8 cellular contexts compared by ENCODE assay signal in genomic region chr1:228085287-228085926, GRCh38. TPM values are rescaled to one million over a fixed set of nuclear protein-coding genes. Genes with fewer than 3 reads are reported as not detected.
DNase-seq lines count a peak whose midpoint lies in the region; ATAC-seq, FAIRE-seq and TF ChIP-seq lines count a peak whose summit lies in the region.

No MANE protein-coding gene starts in this region.

- H3K9me3 ChIP-seq in iPS-20b (ENCODE audit: insufficient read depth, low read depth, low read length) = no peaks in the 10 kb centered on the region
- H3K9me3 ChIP-seq in subcutaneous abdominal adipose tissue (ENCODE audit: control insufficient read depth in 5 of 5, low read length in 5 of 5) = no peaks in the 10 kb centered on the region

- H3K4me3 ChIP-seq in iPS-20b (ENCODE audit: low read length) (no peak overlapping the region; the same call in 1 of the 2 replicates), subcutaneous abdominal adipose tissue (ENCODE audit: low read depth in 1 of 5, low read length in 5 of 5) (peak overlapping the region; percentile 20 to 100 (median 92))

- FAIRE-seq in GM12892 (lab: Jason Lieb, UNC) = no peak

- H3K36me3 Mint-ChIP-seq in activated T-cell treated with anti-CD3 and anti-CD28 coated beads, Interleukin-2, amount 50 U/mL, for 4 hours (ENCODE audit: insufficient read depth) = peaks cover 31% of the 10 kb centered on the region
- H3K36me3 Mint-ChIP-seq in activated naive CD4-positive, alpha-beta T cell treated with anti-CD3 and anti-CD28 coated beads, Interleukin-2, amount 50 U/mL, for 72 hours = peaks cover 25 to 34% of the 10 kb centered on the region in 2 donors

- H3K27ac Mint-ChIP-seq in activated naive CD4-positive, alpha-beta T cell treated with anti-CD3 and anti-CD28 coated beads, Interleukin-2, amount 50 U/mL, for 72 hours = peak overlapping the region; percentile 86 to 97

- DNase-seq in activated T-cell treated with anti-CD3 and anti-CD28 coated beads, Interleukin-2, amount 50 U/mL, for 4 hours = no peak
- no peak for DNase-seq in activated T-cell treated with anti-CD3 and anti-CD28 coated beads, Interleukin-2, amount 50 U/mL, for 48 hours
- DNase-seq in activated naive CD4-positive, alpha-beta T cell treated with anti-CD3 and anti-CD28 coated beads, Interleukin-2, amount 50 U/mL, for 72 hours (ENCODE audit: low spot score in 2 of 2) = no peak
- DNase-seq in SHP77 (lab: John Stamatoyannopoulos, UW) (no peak), GM12892 (ENCODE audit: insufficient read length) (no peak)

- H3K9ac ChIP-seq in iPS-20b (ENCODE audit: low read depth, low read length) = peak overlapping the region; percentile 66; the same call in 1 of the 2 replicates
- H3K9ac ChIP-seq in subcutaneous abdominal adipose tissue (ENCODE audit: low read length in 5 of 5) = peak overlapping the region in 4 of 5 donors; percentile 17 to 66 (median 56)

- peaks cover 65% of the 10 kb centered on the region for H3K4me1 Mint-ChIP-seq in activated T-cell treated with anti-CD3 and anti-CD28 coated beads, Interleukin-2, amount 50 U/mL, for 4 hours (ENCODE audit: low read depth)

- H3K36me3 ChIP-seq in iPS-20b (ENCODE audit: insufficient read depth, low read depth, low read length) = peaks cover 14% of the 10 kb centered on the region
- peaks cover 0 to 6% (median 5%) of the 10 kb centered on the region in 5 donors for H3K36me3 ChIP-seq in subcutaneous abdominal adipose tissue (ENCODE audit: control insufficient read depth in 5 of 5, insufficient read depth in 5 of 5, low read length in 5 of 5)

- H3K4me1 ChIP-seq in iPS-20b (ENCODE audit: insufficient read depth, low read length) (peaks cover 22% of the 10 kb centered on the region), subcutaneous abdominal adipose tissue (ENCODE audit: control insufficient read depth in 5 of 5, insufficient read depth in 5 of 5, low read length in 5 of 5) (peaks cover 33 to 87% (median 81%) of the 10 kb centered on the region in 5 donors)

- H3K27me3 ChIP-seq in iPS-20b (ENCODE audit: insufficient read depth, low read length) = peaks cover 5% of the 10 kb centered on the region; the same call in 1 of the 2 replicates
- H3K27me3 ChIP-seq in subcutaneous abdominal adipose tissue (ENCODE audit: control insufficient read depth in 5 of 5, insufficient read depth in 4 of 5, low read length in 5 of 5) = no peaks in the 10 kb centered on the region

- H3K4me3 Mint-ChIP-seq in activated T-cell treated with anti-CD3 and anti-CD28 coated beads, Interleukin-2, amount 50 U/mL, for 4 hours = peak overlapping the region; percentile 98

- ATAC-seq in activated T-cell treated with anti-CD3 and anti-CD28 coated beads, Interleukin-2, amount 50 U/mL, for 4 hours = no peak
- ATAC-seq in activated naive CD4-positive, alpha-beta T cell treated with anti-CD3 and anti-CD28 coated beads, Interleukin-2, amount 50 U/mL, for 72 hours = no peak
- ATAC-seq in HG03460 (IDR thresholded peaks at IDR 0.05; ENCODE audit: unreplicated experiment) = no peak

- TF ChIP-seq POLR2A in GM12892 (IDR thresholded peaks at IDR 0.05; ENCODE audit: low read depth, low read length) = no peak

- H3K27ac ChIP-seq in iPS-20b (ENCODE audit: low read length) (no peak overlapping the region), subcutaneous abdominal adipose tissue (ENCODE audit: low read depth, low read length) (peak overlapping the region; percentile 97)

- H3K9me3 Mint-ChIP-seq in activated T-cell treated with anti-CD3 and anti-CD28 coated beads, Interleukin-2, amount 50 U/mL, for 4 hours = no peaks in the 10 kb centered on the region
- no peaks in the 10 kb centered on the region for H3K9me3 Mint-ChIP-seq in activated naive CD4-positive, alpha-beta T cell treated with anti-CD3 and anti-CD28 coated beads, Interleukin-2, amount 50 U/mL, for 72 hours

- H3K27me3 Mint-ChIP-seq in activated T-cell treated with anti-CD3 and anti-CD28 coated beads, Interleukin-2, amount 50 U/mL, for 4 hours (ENCODE audit: low read depth) = no peaks in the 10 kb centered on the region

RNA-seq across cellular contexts. Expression of gene ARF1, which starts 2.9 kb away (rescaled TPM):
- 100 to 1,000 TPM; 404 to 411 (median 408) TPM for total RNA-seq in activated T-cell treated with anti-CD3 and anti-CD28 coated beads, Interleukin-2, amount 50 U/mL, for 4 hours
- total RNA-seq in activated naive CD4-positive, alpha-beta T cell treated with anti-CD3 and anti-CD28 coated beads, Interleukin-2, amount 50 U/mL, for 72 hours = 100 to 1,000 TPM; 308 to 333 TPM
- 187 TPM for polyA plus RNA-seq in GM12892 (2012; ENCODE audit: missing spikeins)

RNA-seq across cellular contexts. Expression of gene C1orf35, which starts 17.7 kb away (rescaled TPM):
- total RNA-seq in activated T-cell treated with anti-CD3 and anti-CD28 coated beads, Interleukin-2, amount 50 U/mL, for 4 hours = 10 to 100 TPM; 41.0 to 41.9 (median 41.7) TPM
- 10 to 100 TPM; 17.6 to 19.4 TPM for total RNA-seq in activated naive CD4-positive, alpha-beta T cell treated with anti-CD3 and anti-CD28 coated beads, Interleukin-2, amount 50 U/mL, for 72 hours
- polyA plus RNA-seq in GM12892 (2012; ENCODE audit: missing spikeins) = 8.8 TPM

RNA-seq across cellular contexts. Expression of gene MRPL55, which starts 23.7 kb away (rescaled TPM):
- total RNA-seq in activated T-cell treated with anti-CD3 and anti-CD28 coated beads, Interleukin-2, amount 50 U/mL, for 4 hours = 10 to 100 TPM; 82.3 to 93.0 (median 89.5) TPM
- total RNA-seq in activated naive CD4-positive, alpha-beta T cell treated with anti-CD3 and anti-CD28 coated beads, Interleukin-2, amount 50 U/mL, for 72 hours = 10 to 100 TPM; 50.6 to 52.5 TPM
- 25.4 TPM for polyA plus RNA-seq in GM12892 (2012; ENCODE audit: missing spikeins)

RNA-seq across cellular contexts. Expression of gene GUK1, which starts 54.7 kb away (rescaled TPM):
- total RNA-seq in activated T-cell treated with anti-CD3 and anti-CD28 coated beads, Interleukin-2, amount 50 U/mL, for 4 hours = 100 to 1,000 TPM; 219 to 248 (median 242) TPM
- total RNA-seq in activated naive CD4-positive, alpha-beta T cell treated with anti-CD3 and anti-CD28 coated beads, Interleukin-2, amount 50 U/mL, for 72 hours = 100 to 1,000 TPM; 206 to 293 TPM
- 109 TPM for polyA plus RNA-seq in GM12892 (2012; ENCODE audit: missing spikeins)
